Comparison of ENCODE assay signal across 8 cellular contexts in genomic region chr11:8870461-8871282, GRCh38. TPM values are rescaled to one million over a fixed set of nuclear protein-coding genes. Genes with fewer than 3 reads are reported as not detected.
DNase-seq lines count a peak whose midpoint lies in the region; ATAC-seq and TF ChIP-seq lines count a peak whose summit lies in the region.

No MANE protein-coding gene starts in this region.

- no peaks in the 10 kb centered on the region for H3K9me3 Mint-ChIP-seq in neural progenitor cell

- H3K36me3 Mint-ChIP-seq in neural progenitor cell: peaks cover 2% of the 10 kb centered on the region

- peaks cover 34% of the 10 kb centered on the region for H3K4me1 ChIP-seq in neural progenitor cell

- H3K36me3 ChIP-seq in neural progenitor cell: no peaks in the 10 kb centered on the region

- H2AFZ ChIP-seq in neural progenitor cell (replicated peaks): peak overlapping the region; percentile 81

- peak; percentile 41 for DNase-seq in activated CD4-positive, alpha-beta T cell treated with anti-CD3 and anti-CD28 coated beads for 48 hours
- no peak for DNase-seq in activated CD4-positive, alpha-beta T cell treated with anti-CD3 and anti-CD28 coated beads for 1 hour
- DNase-seq in NCI-H1930 (lab: John Stamatoyannopoulos, UW) (peak; percentile 25 to 42), germinal center (ENCODE audit: low spot score) (peak; percentile 25), neural progenitor cell (ENCODE audit: low spot score) (peak; percentile 85)
- DNase-seq in activated naive CD4-positive, alpha-beta T cell treated with anti-CD3 and anti-CD28 coated beads, Interleukin-2, amount 50 U/mL, for 16 hours: peak; percentile 15

- peak overlapping the region; percentile 77 for H3K27ac ChIP-seq in neural progenitor cell

- H3K27me3 Mint-ChIP-seq in neural progenitor cell (ENCODE audit: insufficient read depth, low read depth): no peaks in the 10 kb centered on the region

- peaks cover 41% of the 10 kb centered on the region for H3K79me2 ChIP-seq in neural progenitor cell (ENCODE audit: low read depth)

- H4K20me1 ChIP-seq in neural progenitor cell (ENCODE audit: low read depth): no peaks in the 10 kb centered on the region

- H3K27me3 ChIP-seq in neural progenitor cell: no peaks in the 10 kb centered on the region

- peak overlapping the region; percentile 95 for H3K4me3 Mint-ChIP-seq in neural progenitor cell

- no peak for ATAC-seq in activated CD4-positive, CD25-positive, alpha-beta regulatory T cell treated with anti-CD3 and anti-CD28 coated beads, Interleukin-2, amount 50 U/mL, for 24 hours
- no peak for ATAC-seq in HG03280 (IDR thresholded peaks at IDR 0.05; ENCODE audit: unreplicated experiment)

- peak overlapping the region; percentile 83 for H3K4me2 ChIP-seq in neural progenitor cell

- TF ChIP-seq CTCF in neural progenitor cell (IDR thresholded peaks at IDR 0.05): no peak

- peak overlapping the region; percentile 91 for H3K4me3 ChIP-seq in neural progenitor cell

- H3K27ac Mint-ChIP-seq in neural progenitor cell: peak overlapping the region; percentile 90

- peaks cover 25% of the 10 kb centered on the region for H3F3A ChIP-seq in neural progenitor cell (ENCODE audit: low read depth)

- H3K9me3 ChIP-seq in neural progenitor cell (ENCODE audit: low read depth): no peaks in the 10 kb centered on the region

- peaks cover 36% of the 10 kb centered on the region for H3K4me1 Mint-ChIP-seq in neural progenitor cell

- peak overlapping the region; percentile 60 for H3K9ac ChIP-seq in neural progenitor cell

RNA-seq across cellular contexts. Expression of gene AKIP1, which starts 40.3 kb away (rescaled TPM):
- 45.6 and 53.7 TPM in 2 replicates for total RNA-seq in neural progenitor cell (ENCODE audit: low replicate concordance)
